ENCODE assay signal across 9 cellular contexts in genomic region chr5:135944967-135945560, GRCh38. TPM values are rescaled to one million over a fixed set of nuclear protein-coding genes. Genes with fewer than 3 reads are reported as not detected.
A peak's percentile ranks its signal among the peaks of the same experiment; 100 is the strongest.
DNase-seq lines count a peak whose midpoint lies in the region; ATAC-seq and TF ChIP-seq lines count a peak whose summit lies in the region.
"Had no signal": no experiment of that assay in that cellular context is flagged by ENCODE, and none has a peak within 500 bp of the region (broad histone marks: within the 10 kb centered on the region; RNA-seq: fewer than 3 reads in every experiment).

No MANE protein-coding gene starts in this region.

- H3K4me3 ChIP-seq in GM23338 (no peak overlapping the region), gastroesophageal sphincter (no peak overlapping the region)

- no peak overlapping the region for H3K27ac Mint-ChIP-seq in GM23338
- H3K27ac Mint-ChIP-seq in activated CD4-positive, alpha-beta T cell treated with anti-CD3 and anti-CD28 coated beads, Interleukin-2, amount 10 ng/mL, durations not matched to agents 24 days and 14 days, result no peak overlapping the region
- H3K27ac Mint-ChIP-seq: T-helper 1 cell treated with Interleukin-12 subunit alpha and Interleukin-12 subunit beta and Interleukin-4 antibody, amounts not matched to agents 30 μg/mL and 1 μg/mL, for 36 hours had no signal

- TF ChIP-seq EP300 in gastroesophageal sphincter (IDR thresholded peaks at IDR 0.05), result no peak

- H3K27ac ChIP-seq in GM23338 (ENCODE audit: low read depth) (no peak overlapping the region), gastroesophageal sphincter (no peak overlapping the region)

- ATAC-seq in GM23338, result peak; percentile 61
- peak; percentile 62 for ATAC-seq in gastroesophageal sphincter
- ATAC-seq in HG03521 (IDR thresholded peaks at IDR 0.05; ENCODE audit: unreplicated experiment), result no peak

- TF ChIP-seq POLR2A in gastroesophageal sphincter (IDR thresholded peaks at IDR 0.05), result no peak

- no peaks in the 10 kb centered on the region for H3K36me3 ChIP-seq in GM23338 (ENCODE audit: insufficient read depth)
- no peaks in the 10 kb centered on the region for H3K36me3 ChIP-seq in gastroesophageal sphincter

- H3K27me3 ChIP-seq in GM23338 (ENCODE audit: insufficient read depth), result no peaks in the 10 kb centered on the region
- no peaks in the 10 kb centered on the region for H3K27me3 ChIP-seq in gastroesophageal sphincter

- H3K4me1 ChIP-seq in GM23338 (ENCODE audit: insufficient read depth) (no peaks in the 10 kb centered on the region), gastroesophageal sphincter (no peaks in the 10 kb centered on the region)

- peak; percentile 23 for DNase-seq in COLO829 (ENCODE audit: low spot score)
- peak; percentile 92 for DNase-seq in GM23338 (ENCODE audit: low spot score)
- peak; percentile 69 for DNase-seq in NCI-H2196 treated with DMSO at 0.1 percent for 48 hours (lab: John Stamatoyannopoulos, UW; ENCODE audit: unreplicated experiment)
- DNase-seq in activated CD4-positive, alpha-beta T cell treated with anti-CD3 and anti-CD28 coated beads, Interleukin-2, amount 10 ng/mL, durations not matched to agents 24 days and 14 days, result peak; percentile 74
- peak; percentile 89 for DNase-seq in pons (ENCODE audit: low spot score)
- DNase-seq in ecto neural progenitor cell (ENCODE audit: low spot score), result no peak

- no peaks in the 10 kb centered on the region for H3K9me3 ChIP-seq in gastroesophageal sphincter

- H3K79me2 ChIP-seq in GM23338 (replicated peaks; ENCODE audit: insufficient read depth), result no peaks in the 10 kb centered on the region

- no peaks in the 10 kb centered on the region for H3F3A ChIP-seq in GM23338 (replicated peaks; ENCODE audit: low read depth)

- 0% methylated on average over 3 of the region's 3 CpGs for WGBS in gastroesophageal sphincter (ENCODE audit: low coverage in 1 of 2), 2 donors

- H3K4me1 Mint-ChIP-seq in GM23338, result peaks cover 6% of the 10 kb centered on the region
- H3K4me1 Mint-ChIP-seq in activated CD4-positive, alpha-beta T cell treated with anti-CD3 and anti-CD28 coated beads, Interleukin-2, amount 10 ng/mL, durations not matched to agents 24 days and 14 days, result no peaks in the 10 kb centered on the region

- no peak overlapping the region for H2AFZ ChIP-seq in GM23338

- no peaks in the 10 kb centered on the region for H3K27me3 Mint-ChIP-seq in GM23338 (ENCODE audit: insufficient read depth, low read depth, poor library complexity)
- H3K27me3 Mint-ChIP-seq in activated CD4-positive, alpha-beta T cell treated with anti-CD3 and anti-CD28 coated beads, Interleukin-2, amount 10 ng/mL, durations not matched to agents 24 days and 14 days, result no peaks in the 10 kb centered on the region

- intact Hi-C loops in activated CD4-positive, alpha-beta T cell treated with anti-CD3 and anti-CD28 coated beads, Interleukin-2, amount 10 ng/mL, durations not matched to agents 24 days and 14 days (cut with micrococcal nuclease), result loop anchor here (1.0 kb wide), 2 partner anchors 137 to 267 kb away; no protein-coding TSS in a partner anchor

- TF ChIP-seq CTCF in GM23338 (conservative IDR thresholded peaks at IDR 0.05; ENCODE audit: low read depth in 2 of 2) (peak; percentile 87 to 93), gastroesophageal sphincter (IDR thresholded peaks at IDR 0.05) (peak; percentile 66 to 90 (median 82))

- no peak overlapping the region for H3K4me3 Mint-ChIP-seq in GM23338
- no peak overlapping the region for H3K4me3 Mint-ChIP-seq in activated CD4-positive, alpha-beta T cell treated with anti-CD3 and anti-CD28 coated beads, Interleukin-2, amount 10 ng/mL, durations not matched to agents 24 days and 14 days
- H3K4me3 Mint-ChIP-seq: T-helper 1 cell treated with Interleukin-12 subunit alpha and Interleukin-12 subunit beta and Interleukin-4 antibody, amounts not matched to agents 30 μg/mL and 1 μg/mL, for 36 hours had no signal

- H3K36me3 Mint-ChIP-seq in GM23338 (ENCODE audit: low read depth), result no peaks in the 10 kb centered on the region
- no peaks in the 10 kb centered on the region for H3K36me3 Mint-ChIP-seq in activated CD4-positive, alpha-beta T cell treated with anti-CD3 and anti-CD28 coated beads, Interleukin-2, amount 10 ng/mL, durations not matched to agents 24 days and 14 days (ENCODE audit: low read depth)

- no peaks in the 10 kb centered on the region for H3K9me2 ChIP-seq in GM23338 (ENCODE audit: insufficient read depth)

- no peaks in the 10 kb centered on the region for H3K9me3 Mint-ChIP-seq in GM23338
- no peaks in the 10 kb centered on the region for H3K9me3 Mint-ChIP-seq in activated CD4-positive, alpha-beta T cell treated with anti-CD3 and anti-CD28 coated beads, Interleukin-2, amount 10 ng/mL, durations not matched to agents 24 days and 14 days
- H3K9me3 Mint-ChIP-seq: T-helper 1 cell treated with Interleukin-12 subunit alpha and Interleukin-12 subunit beta and Interleukin-4 antibody, amounts not matched to agents 30 μg/mL and 1 μg/mL, for 36 hours had no signal

- H3K4me2 ChIP-seq in GM23338, result no peak overlapping the region

- H4K20me1 ChIP-seq in GM23338 (replicated peaks; ENCODE audit: insufficient read depth), result no peaks in the 10 kb centered on the region; the same call in 1 of the 2 replicates

TF ChIP-seq in GM23338, 12 proteins besides CTCF, POLR2A, EP300 and RAD21 (continues in another document):
- no peak for TF ChIP-seq STAT1 (IDR thresholded peaks at IDR 0.05; ENCODE audit: unreplicated experiment)
- no peak for TF ChIP-seq EZH2 (IDR thresholded peaks at IDR 0.05; ENCODE audit: low read depth, unreplicated experiment)
- no peak for TF ChIP-seq NANOG (IDR thresholded peaks at IDR 0.05; ENCODE audit: borderline replicate concordance)
- no peak for TF ChIP-seq REST (IDR thresholded peaks at IDR 0.05; ENCODE audit: unreplicated experiment)
- TF ChIP-seq ETS1 (IDR thresholded peaks at IDR 0.05), result no peak
- no peak for TF ChIP-seq ZNF331 (CRISPR knock-in tag; IDR thresholded peaks at IDR 0.05; ENCODE audit: low read depth)
- no peak for TF ChIP-seq CREB1 (CRISPR knock-in tag; IDR thresholded peaks at IDR 0.05; ENCODE audit: low read depth)
- TF ChIP-seq JUNB (IDR thresholded peaks at IDR 0.05; ENCODE audit: unreplicated experiment), result no peak
- no peak for TF ChIP-seq ZNF114 (CRISPR knock-in tag; IDR thresholded peaks at IDR 0.05)

RNA-seq across cellular contexts. Expression of gene LECT2, which starts 9.7 kb away (rescaled TPM):
- total RNA-seq in GM23338 (2014; rRNA removed; shearing (Covaris generic)), result not detected in 2 replicates
- 0.43 and 0.45 TPM in 2 replicates for polyA plus RNA-seq in GM23338 (2016; fragmentation: Nextera tagmentation; extraction: Ambion mirVana)
- not detected in 2 replicates for total RNA-seq in activated CD4-positive, alpha-beta T cell treated with anti-CD3 and anti-CD28 coated beads, Interleukin-2, amount 10 ng/mL, durations not matched to agents 24 days and 14 days
- total RNA-seq in gastroesophageal sphincter, result not detected

RNA-seq across cellular contexts. Expression of gene IL9, which starts 49.4 kb away (rescaled TPM):
- not detected in 2 replicates for total RNA-seq in GM23338 (2014; rRNA removed; shearing (Covaris generic))
- polyA plus RNA-seq in GM23338 (2016; fragmentation: Nextera tagmentation; extraction: Ambion mirVana), result not detected in 2 replicates
- 0.75 TPM in 1 of 2 replicates, not detected in the other for total RNA-seq in activated CD4-positive, alpha-beta T cell treated with anti-CD3 and anti-CD28 coated beads, Interleukin-2, amount 10 ng/mL, durations not matched to agents 24 days and 14 days
- not detected for total RNA-seq in gastroesophageal sphincter
